8 cellular contexts compared by ENCODE assay signal in the genomic region with DNA sequence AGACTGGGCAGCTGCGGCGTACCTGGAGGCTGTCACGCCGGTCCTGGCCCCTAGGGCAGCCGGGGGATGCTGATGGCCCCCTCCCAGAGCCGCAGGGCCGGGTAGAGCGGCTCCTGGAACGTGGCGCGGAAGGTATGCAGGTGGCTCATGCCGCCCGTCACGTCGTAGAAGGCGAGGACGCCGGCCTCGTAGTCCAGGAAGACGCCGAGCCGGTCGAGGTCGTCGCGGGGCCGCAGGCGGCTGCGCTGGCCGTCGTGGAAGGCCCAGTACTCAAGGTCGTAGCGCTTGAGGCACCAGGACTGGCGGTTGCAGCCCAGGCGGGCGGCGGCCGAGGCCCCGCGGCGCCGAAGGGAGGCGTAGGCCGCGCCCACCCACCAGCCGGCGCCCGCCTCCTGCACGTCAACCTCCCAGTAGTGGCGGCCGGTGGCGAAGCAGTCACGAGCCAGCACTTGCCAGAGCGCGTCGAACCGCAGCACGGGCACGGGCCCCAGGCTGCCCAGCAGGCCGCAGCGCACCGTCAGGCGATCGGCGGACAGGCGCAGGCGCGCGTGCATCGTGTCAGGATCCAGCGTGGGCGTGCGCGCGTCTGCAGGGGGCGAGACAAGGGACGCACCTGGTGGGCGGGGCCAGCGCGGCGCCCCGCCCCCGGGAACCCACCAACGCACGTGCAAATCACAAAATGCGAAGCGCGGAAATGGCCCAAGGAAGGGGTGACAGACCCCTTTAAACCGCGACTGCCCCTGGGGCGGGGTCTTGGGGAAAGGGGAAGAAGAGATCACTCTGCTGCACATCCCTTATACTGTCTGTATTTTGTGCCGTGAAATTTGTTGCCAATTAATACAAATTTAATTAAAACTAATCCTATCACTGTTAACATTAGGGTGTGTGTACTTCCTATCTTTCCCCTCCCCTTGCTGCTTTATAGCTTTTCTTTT. TPM values are rescaled to one million over a fixed set of nuclear protein-coding genes. Genes with fewer than 3 reads are reported as not detected.
DNase-seq lines count a peak whose midpoint lies in the region; ATAC-seq and TF ChIP-seq lines count a peak whose summit lies in the region.

No MANE protein-coding gene starts in this region.

- POLR2A ChIA-PET in CD4-positive, alpha-beta memory T cell (lab: Charles Lee; ENCODE audit: partially characterized antibody) = interaction anchor here (2.1 kb wide), 1 partner anchor 11 kb away, joined by 5 read pairs; no protein-coding TSS in a partner anchor
- POLR2A ChIA-PET in T-cell (lab: Charles Lee) = interaction anchor here in 1 of 2 donors (0.6 to 1.0 kb wide), 4 partner anchors 10 to 168 kb away, joined by 3 to 6 read pairs (median 3); a partner anchor contains a TSS

- peaks cover 46% of the 10 kb centered on the region for H3K36me3 ChIP-seq in CD4-positive, alpha-beta memory T cell (ENCODE audit: insufficient read depth, low read length)

- peak overlapping the region in 1 of 7 donors; percentile 53 for H3K27ac Mint-ChIP-seq in CD4-positive, alpha-beta memory T cell
- H3K27ac Mint-ChIP-seq in T-cell (peak overlapping the region in 1 of 2 donors; percentile 81), progenitor cell of endocrine pancreas (no peak overlapping the region)

- H3K4me1 Mint-ChIP-seq in CD4-positive, alpha-beta memory T cell = peaks cover 25 to 60% (median 40%) of the 10 kb centered on the region in 4 donors
- H3K4me1 Mint-ChIP-seq in T-cell (peaks cover 52 to 54% (median 53%) of the 10 kb centered on the region in 3 donors), progenitor cell of endocrine pancreas (ENCODE audit: low read depth) (peaks cover 7% of the 10 kb centered on the region)

- H3K27me3 Mint-ChIP-seq in CD4-positive, alpha-beta memory T cell = no peaks in the 10 kb centered on the region
- H3K27me3 Mint-ChIP-seq in T-cell (no peaks in the 10 kb centered on the region), progenitor cell of endocrine pancreas (peaks cover 34% of the 10 kb centered on the region)

- peak overlapping the region in 3 of 8 donors; percentile 31 to 66 (median 39) for H3K4me3 Mint-ChIP-seq in CD4-positive, alpha-beta memory T cell
- H3K4me3 Mint-ChIP-seq in T-cell (peak overlapping the region in 1 of 3 donors; percentile 61), progenitor cell of endocrine pancreas (ENCODE audit: low read depth) (no peak overlapping the region)

- DNase-seq in CD4-positive, alpha-beta memory T cell = peak in 3 of 5 donors; percentile 35 to 51 (median 43)
- DNase-seq in T-cell (peak in 18 of 34 experiments; percentile 6 to 50 (median 32)), fibroblast of the conjunctiva (ENCODE audit: low read depth) (peak; percentile 17), progenitor cell of endocrine pancreas (ENCODE audit: low spot score, unreplicated experiment) (peak; percentile 49), SHP77 treated with DMSO at 0.1 percent for 48 hours (lab: John Stamatoyannopoulos, UW) (no peak), glomerular visceral epithelial cell (ENCODE audit: extremely low spot score) (no peak), H4 (ENCODE audit: low spot score) (no peak)

- peaks cover 2% of the 10 kb centered on the region for H3K4me1 ChIP-seq in CD4-positive, alpha-beta memory T cell (ENCODE audit: insufficient read depth, low read length)

- no peak overlapping the region for H3K4me3 ChIP-seq in CD4-positive, alpha-beta memory T cell (ENCODE audit: low read length in 2 of 2)

- no peaks in the 10 kb centered on the region for H3K27me3 ChIP-seq in CD4-positive, alpha-beta memory T cell (ENCODE audit: insufficient read depth, low read length)

- intact Hi-C loops in CD4-positive, alpha-beta memory T cell (cut with micrococcal nuclease) = no loop called here

- no peaks in the 10 kb centered on the region for H3K9me3 Mint-ChIP-seq in CD4-positive, alpha-beta memory T cell
- no peaks in the 10 kb centered on the region for H3K9me3 Mint-ChIP-seq in T-cell
- no peaks in the 10 kb centered on the region for H3K9me3 Mint-ChIP-seq in progenitor cell of endocrine pancreas (ENCODE audit: low read depth)

- H3K36me3 Mint-ChIP-seq in CD4-positive, alpha-beta memory T cell = peaks cover 58 to 77% of the 10 kb centered on the region in 2 donors
- H3K36me3 Mint-ChIP-seq in T-cell (peaks cover 59% of the 10 kb centered on the region), progenitor cell of endocrine pancreas (ENCODE audit: insufficient read depth) (peaks cover 5% of the 10 kb centered on the region)

- H3K27ac ChIP-seq in CD4-positive, alpha-beta memory T cell (ENCODE audit: low read depth, low read length) = no peak overlapping the region

- H3K9me3 ChIP-seq in CD4-positive, alpha-beta memory T cell (ENCODE audit: control insufficient read depth in 1 of 2, low read length in 2 of 2) = no peaks in the 10 kb centered on the region

- ATAC-seq in T-cell (replicated peaks in 1 of 4) (peak; percentile 45 to 78 (median 58)), HG03469 (IDR thresholded peaks at IDR 0.05; ENCODE audit: unreplicated experiment) (no peak)

- CTCF ChIA-PET in CD4-positive, alpha-beta memory T cell (lab: Charles Lee; ENCODE audit: partially characterized antibody) = interaction anchor here (1.1 to 1.5 kb wide), 2 partner anchors 14 to 16 kb away, joined by 3 to 5 read pairs; no protein-coding TSS in a partner anchor
- CTCF ChIA-PET in T-cell (lab: Charles Lee) = interaction anchor here in 1 of 2 donors (0.5 to 1.0 kb wide), 2 partner anchors 167 to 168 kb away, joined by 3 read pairs; a partner anchor contains a TSS

- peak; percentile 49 for TF ChIP-seq CTCF in progenitor cell of endocrine pancreas (IDR thresholded peaks at IDR 0.05; ENCODE audit: unreplicated experiment)

RNA-seq across cellular contexts. Expression of a gene that starts 31.2 kb away (rescaled TPM):
- total RNA-seq in CD4-positive, alpha-beta memory T cell = 10 to 100 TPM; 22.1 to 23.2 TPM
- 10 to 100 TPM; 34.6 to 55.3 TPM for polyA plus RNA-seq in CD4-positive, alpha-beta memory T cell
- total RNA-seq in T-cell = 10 to 100 TPM; 21.7 to 57.5 (median 27.6) TPM
- total RNA-seq in progenitor cell of endocrine pancreas = 31.9 and 33.8 TPM in 2 replicates
- 119 and 152 TPM in 2 replicates for total RNA-seq in H4 (2014; rRNA removed; shearing (Covaris generic))

RNA-seq across cellular contexts. Expression of a gene that starts 31.3 kb away (rescaled TPM):
- 10 to 100 TPM; 86.1 to 86.2 TPM for total RNA-seq in CD4-positive, alpha-beta memory T cell
- polyA plus RNA-seq in CD4-positive, alpha-beta memory T cell = 10 to 100 TPM; 41.4 to 84.7 TPM
- total RNA-seq in T-cell = 10 to 100 TPM; 75.7 to 98.9 (median 85.3) TPM
- total RNA-seq in progenitor cell of endocrine pancreas = 2.9 and 3.1 TPM in 2 replicates
- 17.8 and 18.9 TPM in 2 replicates for total RNA-seq in H4 (2014; rRNA removed; shearing (Covaris generic))

Comparison
In these comparisons a context has a peak if more than half of its experiments do, and no peak if none do; other contexts are left out.
1. DNase-seq: peak in CD4-positive, alpha-beta memory T cell (3 of 5), T-cell (18 of 34), fibroblast of the conjunctiva (single experiment) and progenitor cell of endocrine pancreas (single experiment); none in SHP77 treated with DMSO at 0.1 percent for 48 hours (single experiment), glomerular visceral epithelial cell (single experiment) and H4 (single experiment).